Comparison of ENCODE assay signal across 14 cellular contexts in the genomic region with DNA sequence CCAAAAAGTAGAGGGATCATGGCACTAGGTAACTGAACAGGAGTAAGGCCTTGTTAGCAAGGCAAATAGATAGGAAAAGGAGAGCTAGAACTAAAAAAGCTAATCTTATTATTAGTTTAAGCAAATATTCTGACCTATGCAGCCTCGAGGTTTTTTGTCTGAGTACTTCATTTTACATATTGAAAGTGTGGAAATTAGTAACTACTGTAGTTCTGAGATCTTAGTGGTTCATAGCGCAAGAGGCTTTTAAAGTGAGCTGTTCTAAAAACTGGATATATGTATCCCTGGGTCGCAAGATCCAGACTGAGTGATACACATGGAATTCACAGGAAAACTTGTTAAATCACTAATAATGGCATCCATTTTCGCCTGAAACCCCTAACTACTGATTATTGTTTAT.
DNase-seq lines count a peak whose midpoint lies in the region; ATAC-seq and TF ChIP-seq lines count a peak whose summit lies in the region.
"Had no signal": no experiment of that assay in that cellular context is flagged by ENCODE, and none has a peak within 500 bp of the region (broad histone marks: within the 10 kb centered on the region; RNA-seq: fewer than 3 reads in every experiment).

No MANE protein-coding gene starts in this region.

- H3K4me1 Mint-ChIP-seq in progenitor cell of endocrine pancreas (ENCODE audit: low read depth) = peaks cover 39% of the 10 kb centered on the region
- no peaks in the 10 kb centered on the region for H3K4me1 Mint-ChIP-seq in activated naive CD8-positive, alpha-beta T cell treated with anti-CD3 and anti-CD28 coated beads, Interleukin-2, amount 50 U/mL, for 24 hours
- H3K4me1 Mint-ChIP-seq in effector memory CD8-positive, alpha-beta T cell (ENCODE audit: low read depth in 2 of 2) = no peaks in the 10 kb centered on the region
- H3K4me1 Mint-ChIP-seq: activated naive CD4-positive, alpha-beta T cell treated with anti-CD3 and anti-CD28 coated beads, Interleukin-2, amount 10 ng/mL, durations not matched to agents 7 days and 5 days; CD4-positive, CD25-positive, alpha-beta regulatory T cell had no signal

- H3K36me3 Mint-ChIP-seq in progenitor cell of endocrine pancreas (ENCODE audit: insufficient read depth) = no peaks in the 10 kb centered on the region
- H3K36me3 Mint-ChIP-seq in activated naive CD8-positive, alpha-beta T cell treated with anti-CD3 and anti-CD28 coated beads, Interleukin-2, amount 50 U/mL, for 24 hours (ENCODE audit: low read depth) = no peaks in the 10 kb centered on the region
- no peaks in the 10 kb centered on the region for H3K36me3 Mint-ChIP-seq in effector memory CD8-positive, alpha-beta T cell (ENCODE audit: insufficient read depth)
- H3K36me3 Mint-ChIP-seq: activated naive CD4-positive, alpha-beta T cell treated with anti-CD3 and anti-CD28 coated beads, Interleukin-2, amount 10 ng/mL, durations not matched to agents 7 days and 5 days; CD4-positive, CD25-positive, alpha-beta regulatory T cell had no signal

- no peaks in the 10 kb centered on the region for H3K9me3 Mint-ChIP-seq in progenitor cell of endocrine pancreas (ENCODE audit: low read depth)
- H3K9me3 Mint-ChIP-seq in activated naive CD8-positive, alpha-beta T cell treated with anti-CD3 and anti-CD28 coated beads, Interleukin-2, amount 50 U/mL, for 24 hours = no peaks in the 10 kb centered on the region
- no peaks in the 10 kb centered on the region for H3K9me3 Mint-ChIP-seq in effector memory CD8-positive, alpha-beta T cell
- H3K9me3 Mint-ChIP-seq: activated naive CD4-positive, alpha-beta T cell treated with anti-CD3 and anti-CD28 coated beads, Interleukin-2, amount 10 ng/mL, durations not matched to agents 7 days and 5 days had no signal

- H3K27me3 Mint-ChIP-seq in progenitor cell of endocrine pancreas = no peaks in the 10 kb centered on the region
- H3K27me3 Mint-ChIP-seq in activated naive CD8-positive, alpha-beta T cell treated with anti-CD3 and anti-CD28 coated beads, Interleukin-2, amount 50 U/mL, for 24 hours = no peaks in the 10 kb centered on the region
- no peaks in the 10 kb centered on the region for H3K27me3 Mint-ChIP-seq in effector memory CD8-positive, alpha-beta T cell
- H3K27me3 Mint-ChIP-seq: activated naive CD4-positive, alpha-beta T cell treated with anti-CD3 and anti-CD28 coated beads, Interleukin-2, amount 10 ng/mL, durations not matched to agents 7 days and 5 days; CD4-positive, CD25-positive, alpha-beta regulatory T cell had no signal

- peak; percentile 48 for ATAC-seq in GM19035 (IDR thresholded peaks at IDR 0.05; ENCODE audit: unreplicated experiment)
- ATAC-seq in HG02763 (IDR thresholded peaks at IDR 0.05; ENCODE audit: unreplicated experiment) = peak; percentile 35
- peak; percentile 51 for ATAC-seq in HG03442 (IDR thresholded peaks at IDR 0.05; ENCODE audit: unreplicated experiment)
- ATAC-seq in activated naive CD8-positive, alpha-beta T cell treated with anti-CD3 and anti-CD28 coated beads, Interleukin-2, amount 50 U/mL, for 24 hours = no peak
- no peak for ATAC-seq in effector memory CD8-positive, alpha-beta T cell (replicated peaks)

- TF ChIP-seq CTCF in progenitor cell of endocrine pancreas (IDR thresholded peaks at IDR 0.05; ENCODE audit: unreplicated experiment) = no peak

- H3K27ac Mint-ChIP-seq in progenitor cell of endocrine pancreas = peak overlapping the region; percentile 79
- no peak overlapping the region for H3K27ac Mint-ChIP-seq in activated naive CD8-positive, alpha-beta T cell treated with anti-CD3 and anti-CD28 coated beads, Interleukin-2, amount 50 U/mL, for 24 hours
- H3K27ac Mint-ChIP-seq in effector memory CD8-positive, alpha-beta T cell = no peak overlapping the region
- H3K27ac Mint-ChIP-seq: activated naive CD4-positive, alpha-beta T cell treated with anti-CD3 and anti-CD28 coated beads, Interleukin-2, amount 10 ng/mL, durations not matched to agents 7 days and 5 days had no signal

- H3K4me3 Mint-ChIP-seq in progenitor cell of endocrine pancreas (ENCODE audit: low read depth) = no peak overlapping the region
- H3K4me3 Mint-ChIP-seq in activated naive CD8-positive, alpha-beta T cell treated with anti-CD3 and anti-CD28 coated beads, Interleukin-2, amount 50 U/mL, for 24 hours = no peak overlapping the region
- H3K4me3 Mint-ChIP-seq in effector memory CD8-positive, alpha-beta T cell = no peak overlapping the region
- H3K4me3 Mint-ChIP-seq: activated naive CD4-positive, alpha-beta T cell treated with anti-CD3 and anti-CD28 coated beads, Interleukin-2, amount 10 ng/mL, durations not matched to agents 7 days and 5 days; CD4-positive, CD25-positive, alpha-beta regulatory T cell had no signal

- in situ Hi-C loops in ACHN (cut with HindIII; ENCODE audit: low pct_ligation_motif_present, low pct_unique_long_range_greater_than_20kb, low sequenced_read_pairs) = no loop called here

- DNase-seq in progenitor cell of endocrine pancreas (ENCODE audit: low spot score, unreplicated experiment) (no peak), ACHN (no peak), NOMO-1 treated with dmso at 0.1 percent for 144 hours (lab: John Stamatoyannopoulos, UW; ENCODE audit: unreplicated experiment) (no peak)
- no peak for DNase-seq in activated naive CD8-positive, alpha-beta T cell treated with anti-CD3 and anti-CD28 coated beads, Interleukin-2, amount 50 U/mL, for 24 hours
- DNase-seq in effector memory CD8-positive, alpha-beta T cell = no peak
- DNase-seq: activated naive CD4-positive, alpha-beta T cell treated with anti-CD3 and anti-CD28 coated beads, Interleukin-2, amount 10 ng/mL, durations not matched to agents 7 days and 5 days; CD4-positive, CD25-positive, alpha-beta regulatory T cell; cerebellar nuclear complex; midbrain; MM.1S; substantia nigra had no signal

Comparison
In these comparisons a context has a peak if more than half of its experiments do, and no peak if none do; other contexts are left out.
1. ATAC-seq: peak in GM19035 (single experiment), HG02763 (single experiment) and HG03442 (single experiment); none in activated naive CD8-positive, alpha-beta T cell treated with anti-CD3 and anti-CD28 coated beads, Interleukin-2, amount 50 U/mL, for 24 hours (single experiment) and effector memory CD8-positive, alpha-beta T cell (single experiment).